Comparison of ENCODE assay signal across 8 cellular contexts in the genomic region with DNA sequence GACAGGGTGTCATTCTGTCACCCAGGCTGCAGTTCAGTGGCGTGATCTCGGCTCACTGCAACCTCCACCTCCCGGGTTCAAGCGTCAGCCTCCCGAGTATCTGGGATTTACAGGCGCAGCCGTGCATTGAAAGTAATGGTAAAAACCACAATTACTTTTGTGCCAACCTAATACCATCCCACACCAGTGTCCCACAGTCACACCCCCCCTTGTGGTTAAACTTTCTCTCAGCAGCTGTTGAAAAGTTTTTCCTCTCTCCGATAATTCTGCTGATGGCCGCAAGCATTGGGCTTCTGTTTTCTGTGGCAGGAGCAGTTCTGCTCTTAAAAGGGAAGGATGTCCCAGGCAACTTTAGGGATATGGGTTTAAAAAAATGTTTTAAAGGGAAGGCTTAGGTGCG.
DNase-seq lines count a peak whose midpoint lies in the region; ATAC-seq, FAIRE-seq and TF ChIP-seq lines count a peak whose summit lies in the region.

No MANE protein-coding gene starts in this region.

- TF ChIP-seq CTCF in VCaP (conservative IDR thresholded peaks at IDR 0.05) = peak; percentile 60

- no peak for FAIRE-seq in urothelium cell line (lab: Jason Lieb, UNC)

- H3K27ac ChIP-seq in VCaP = no peak overlapping the region

- no peak for ATAC-seq in HG02798 (IDR thresholded peaks at IDR 0.05; ENCODE audit: poor library complexity, unreplicated experiment)
- ATAC-seq in GM21619 (IDR thresholded peaks at IDR 0.05; ENCODE audit: unreplicated experiment) = no peak

- DNase-seq in COR-L47 (lab: John Stamatoyannopoulos, UW) (peak; percentile 5), HuH-7 (ENCODE audit: low spot score) (peak; percentile 36), iris pigment epithelial cell (ENCODE audit: low read depth) (peak; percentile 37), urothelium cell line (ENCODE audit: low spot score) (peak; percentile 39), NCI-H2227 treated with DMSO at 0.1 percent for 48 hours (lab: John Stamatoyannopoulos, UW) (no peak)
